In the genomic region with DNA sequence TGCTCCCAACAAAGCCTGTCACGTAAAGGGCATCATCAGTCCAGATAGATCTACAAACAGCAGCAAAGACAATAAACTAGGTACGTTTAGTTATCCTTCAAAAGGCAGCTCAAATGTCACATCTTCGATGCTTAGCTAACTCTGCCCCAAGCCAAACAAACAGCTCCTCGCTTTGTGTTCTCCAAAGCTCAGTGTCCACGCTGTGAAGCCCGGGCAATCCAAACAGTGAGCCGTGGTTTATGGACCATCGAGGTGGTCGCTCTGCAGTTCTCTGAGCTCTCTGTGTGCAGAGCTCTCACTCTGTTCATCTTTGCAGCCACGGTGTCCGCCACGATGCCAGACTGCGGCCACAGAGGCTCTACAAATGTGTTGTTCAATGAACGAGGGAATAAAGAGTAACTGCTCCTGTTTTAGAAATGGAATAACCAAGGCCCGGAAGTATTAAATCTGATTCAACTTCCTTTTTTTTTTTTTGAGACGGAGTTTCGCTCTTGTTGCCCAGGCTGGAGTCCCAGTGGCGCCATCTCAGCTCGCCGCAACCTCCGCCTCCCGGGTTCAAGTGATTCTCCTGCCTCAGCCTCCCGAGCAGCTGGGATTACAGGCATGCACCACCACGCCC, we compare ENCODE assay signal across 22 cellular contexts.
"Had no signal": no experiment of that assay in that cellular context is flagged by ENCODE, and none has a peak within 500 bp of the region (broad histone marks: within the 10 kb centered on the region; RNA-seq: fewer than 3 reads in every experiment).

No MANE protein-coding gene starts in this region.

- H3K9ac ChIP-seq: neural progenitor cell had no signal

- H3K4me1 ChIP-seq: gastroesophageal sphincter, neural progenitor cell, spleen, suprapubic skin, tibial artery had no signal

- H3K27ac ChIP-seq: gastroesophageal sphincter, neural progenitor cell, spleen, suprapubic skin, tibial artery had no signal

- H3K4me2 ChIP-seq: neural progenitor cell had no signal

- H3K9me3 ChIP-seq: gastroesophageal sphincter, spleen, suprapubic skin, tibial artery had no signal

- ATAC-seq: activated CD8-positive, alpha-beta memory T cell treated with anti-CD3 and anti-CD28 coated beads, Interleukin-2, amount 10 ng/mL, durations not matched to agents 7 days and 5 days; activated CD8-positive, alpha-beta T cell treated with anti-CD3 and anti-CD28 coated beads, Interleukin-2, amount 10 ng/mL, durations not matched to agents 7 days and 5 days; activated naive CD8-positive, alpha-beta T cell treated with anti-CD3 and anti-CD28 coated beads, Interleukin-2, amount 50 U/mL, for 24 hours; gastroesophageal sphincter; left colon; naive thymus-derived CD8-positive, alpha-beta T cell; right cardiac atrium had no signal

- H3K36me3 ChIP-seq: gastroesophageal sphincter, neural progenitor cell, spleen, suprapubic skin, tibial artery had no signal

- H3K4me3 ChIP-seq: gastroesophageal sphincter, neural progenitor cell, spleen, suprapubic skin, tibial artery had no signal

- H2AFZ ChIP-seq: neural progenitor cell had no signal

- H3K27me3 ChIP-seq: gastroesophageal sphincter, neural progenitor cell, spleen, suprapubic skin, tibial artery had no signal

- DNase-seq: activated B cell treated with CpG ODN at 0.5 μM for 24 hours; activated CD8-positive, alpha-beta memory T cell treated with anti-CD3 and anti-CD28 coated beads, Interleukin-2, amount 10 ng/mL, durations not matched to agents 7 days and 5 days; activated CD8-positive, alpha-beta T cell treated with anti-CD3 and anti-CD28 coated beads, Interleukin-2, amount 10 ng/mL, durations not matched to agents 7 days and 5 days; activated naive CD8-positive, alpha-beta T cell treated with anti-CD3 and anti-CD28 coated beads, Interleukin-2, amount 50 U/mL, for 24 hours; activated T-cell treated with anti-CD3 and anti-CD28 coated beads, Interleukin-2, amount 50 U/mL, for 48 hours; amygdala; caudate nucleus; hippocampal formation; immature natural killer cell; kidney; left colon; naive thymus-derived CD8-positive, alpha-beta T cell; occipital lobe; right cardiac atrium; spleen; stimulated activated naive CD4-positive, alpha-beta T cell; T1000; tibial artery had no signal

- FAIRE-seq: endothelial cell of umbilical vein, kidney had no signal
